12 cellular contexts compared by ENCODE assay signal in genomic region chr6:134064461-134064860, GRCh38. TPM values are rescaled to one million over a fixed set of nuclear protein-coding genes. Genes with fewer than 3 reads are reported as not detected.
"Had no signal": no experiment of that assay in that cellular context is flagged by ENCODE, and none has a peak within 500 bp of the region (broad histone marks: within the 10 kb centered on the region; RNA-seq: fewer than 3 reads in every experiment).

No MANE protein-coding gene starts in this region.

- H3K4me1 ChIP-seq: colonic mucosa, spleen, testis had no signal

- DNase-seq: kidney, spleen had no signal

- H3K4me3 ChIP-seq: colonic mucosa, heart left ventricle, ovary, psoas muscle, spleen, testis, transverse colon had no signal

- H3K27ac ChIP-seq: colonic mucosa, neutrophil, ovary, psoas muscle, spleen, testis, transverse colon, VCaP had no signal

- H3K9me3 ChIP-seq: colonic mucosa, heart left ventricle, neutrophil, ovary, psoas muscle, spleen, testis, transverse colon had no signal

- H3K36me3 ChIP-seq: colonic mucosa, heart left ventricle, neutrophil, ovary, spleen, transverse colon had no signal

- H3K27me3 ChIP-seq: colonic mucosa, heart left ventricle, neutrophil, ovary, spleen, testis, transverse colon had no signal

RNA-seq across cellular contexts. Expression of gene SLC2A12, which starts 12.0 kb away (rescaled TPM):
- total RNA-seq: naive thymus-derived CD8-positive, alpha-beta T cell; T-helper 1 cell treated with Interleukin-12 subunit alpha and Interleukin-12 subunit beta and Interleukin-4 antibody, amounts not matched to agents 30 ng/mL and 1 ng/mL, for 36 hours had no signal
- polyA plus RNA-seq: naive thymus-derived CD8-positive, alpha-beta T cell had no signal
